In the genomic region with DNA sequence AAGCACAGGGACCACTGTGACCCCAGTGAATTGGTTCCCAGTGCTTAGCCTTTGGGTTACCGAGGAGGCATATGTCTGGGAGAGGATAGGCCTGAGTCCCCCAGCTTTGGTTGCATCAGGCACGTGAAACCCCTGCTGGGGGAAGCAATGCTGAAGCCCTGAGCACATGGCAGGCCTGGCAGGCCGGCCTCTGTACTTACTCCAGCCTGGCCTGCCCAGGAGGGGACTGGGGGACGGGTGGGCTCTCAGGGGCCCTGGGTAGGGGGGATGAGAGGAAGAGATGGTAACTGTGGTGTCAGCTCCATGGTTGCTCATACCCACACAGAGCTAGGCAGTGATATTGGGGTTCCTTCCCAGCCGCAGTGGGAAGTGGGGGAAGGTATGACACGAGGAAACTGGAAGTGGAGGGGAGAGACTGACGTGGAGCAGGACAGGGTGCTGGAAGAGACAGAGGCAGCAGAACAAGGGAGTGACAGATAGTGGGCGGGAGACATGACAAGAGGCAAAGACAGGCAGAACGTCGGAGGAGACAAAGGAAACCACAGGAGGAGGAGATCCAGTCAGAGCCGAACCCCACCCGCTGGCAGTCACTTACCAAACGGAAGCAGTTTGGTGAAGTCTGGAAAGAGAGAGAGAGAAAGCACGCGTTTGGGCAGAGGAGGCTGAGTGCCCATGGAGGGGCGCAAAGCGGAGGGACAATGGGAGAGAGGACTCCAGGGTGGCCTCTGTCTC, we compare ENCODE assay signal across 9 cellular contexts. TPM values are rescaled to one million over a fixed set of nuclear protein-coding genes. Genes with fewer than 3 reads are reported as not detected.
DNase-seq lines count a peak whose midpoint lies in the region; ATAC-seq and TF ChIP-seq lines count a peak whose summit lies in the region.
"Had no signal": no experiment of that assay in that cellular context is flagged by ENCODE, and none has a peak within 500 bp of the region (broad histone marks: within the 10 kb centered on the region; RNA-seq: fewer than 3 reads in every experiment).

No MANE protein-coding gene starts in this region.

- H3K27ac ChIP-seq in caudate nucleus (ENCODE audit: low read depth, low read length) (no peak overlapping the region), stomach (peak overlapping the region in 1 of 5 donors; percentile 19)
- H3K27ac ChIP-seq: brain microvascular endothelial cell had no signal

- H3K4me1 ChIP-seq in stomach: peaks cover 9 to 21% (median 11%) of the 10 kb centered on the region in 4 donors

- H3K4me3 Mint-ChIP-seq in activated naive CD4-positive, alpha-beta T cell treated with anti-CD3 and anti-CD28 coated beads for 36 hours: peak overlapping the region; percentile 46
- H3K4me3 Mint-ChIP-seq in stimulated activated effector memory CD8-positive, alpha-beta T cell treated with anti-CD3 and anti-CD28 coated beads, Interleukin-12 subunit alpha, Interleukin-12 subunit beta, amount 100 ng/mL, for 72 hours: peak overlapping the region; percentile 51

- H3K27ac Mint-ChIP-seq in activated naive CD4-positive, alpha-beta T cell treated with anti-CD3 and anti-CD28 coated beads for 36 hours: peak overlapping the region; percentile 78
- peak overlapping the region; percentile 83 for H3K27ac Mint-ChIP-seq in stimulated activated effector memory CD8-positive, alpha-beta T cell treated with anti-CD3 and anti-CD28 coated beads, Interleukin-12 subunit alpha, Interleukin-12 subunit beta, amount 100 ng/mL, for 72 hours

- no peaks in the 10 kb centered on the region for H3K9me3 ChIP-seq in stomach

- H3K27me3 ChIP-seq in stomach: no peaks in the 10 kb centered on the region
- H3K27me3 ChIP-seq: brain microvascular endothelial cell had no signal

- intact Hi-C loops in activated naive CD4-positive, alpha-beta T cell treated with anti-CD3 and anti-CD28 coated beads for 36 hours (cut with micrococcal nuclease): loop anchor here (1.0 kb wide), 1 partner anchor 9 kb away; the partner anchor contains the start of gene TMEM208
- intact Hi-C loops in stomach (cut with DNase I; ENCODE audit: low total_unique reads): no loop called here

- no peaks in the 10 kb centered on the region for H3K9me3 Mint-ChIP-seq in activated naive CD4-positive, alpha-beta T cell treated with anti-CD3 and anti-CD28 coated beads for 36 hours
- no peaks in the 10 kb centered on the region for H3K9me3 Mint-ChIP-seq in stimulated activated effector memory CD8-positive, alpha-beta T cell treated with anti-CD3 and anti-CD28 coated beads, Interleukin-12 subunit alpha, Interleukin-12 subunit beta, amount 100 ng/mL, for 72 hours

- H3K27me3 Mint-ChIP-seq in activated naive CD4-positive, alpha-beta T cell treated with anti-CD3 and anti-CD28 coated beads for 36 hours (ENCODE audit: low read depth): no peaks in the 10 kb centered on the region

- peaks cover 35% of the 10 kb centered on the region for H3K36me3 Mint-ChIP-seq in activated naive CD4-positive, alpha-beta T cell treated with anti-CD3 and anti-CD28 coated beads for 36 hours (ENCODE audit: low read depth)
- peaks cover 98% of the 10 kb centered on the region for H3K36me3 Mint-ChIP-seq in stimulated activated effector memory CD8-positive, alpha-beta T cell treated with anti-CD3 and anti-CD28 coated beads, Interleukin-12 subunit alpha, Interleukin-12 subunit beta, amount 100 ng/mL, for 72 hours

- no peak for TF ChIP-seq EP300 in stomach (IDR thresholded peaks at IDR 0.05)

- WGBS in stomach, 5 donors: 85 to 90% (median 88%) methylated on average over 17 of the region's 17 CpGs

- CTCF ChIA-PET in activated naive CD4-positive, alpha-beta T cell treated with anti-CD3 and anti-CD28 coated beads for 36 hours (lab: Charles Lee): no interaction called here

- H3K4me1 Mint-ChIP-seq in activated naive CD4-positive, alpha-beta T cell treated with anti-CD3 and anti-CD28 coated beads for 36 hours (ENCODE audit: low read depth): peaks cover 4% of the 10 kb centered on the region
- peaks cover 29% of the 10 kb centered on the region for H3K4me1 Mint-ChIP-seq in stimulated activated effector memory CD8-positive, alpha-beta T cell treated with anti-CD3 and anti-CD28 coated beads, Interleukin-12 subunit alpha, Interleukin-12 subunit beta, amount 100 ng/mL, for 72 hours

- TF ChIP-seq CTCF in stomach (IDR thresholded peaks at IDR 0.05): no peak

- no peak overlapping the region for H3K4me3 ChIP-seq in stomach

- TF ChIP-seq POLR2A in stomach (IDR thresholded peaks at IDR 0.05): no peak

- H3K36me3 ChIP-seq in stomach: peaks cover 52 to 88% (median 86%) of the 10 kb centered on the region in 4 donors

- no peak for DNase-seq in activated naive CD4-positive, alpha-beta T cell treated with anti-CD3 and anti-CD28 coated beads for 36 hours
- no peak for DNase-seq in activated naive CD4-positive, alpha-beta T cell (lab: John Stamatoyannopoulos, UW)
- DNase-seq in T-helper 22 cell (ENCODE audit: low read depth): peak; percentile 68
- DNase-seq in caudate nucleus (lab: John Stamatoyannopoulos, UW): peak in 45 of 61 donors; percentile 43 to 95 (median 74)
- no peak for DNase-seq in stimulated activated effector memory CD8-positive, alpha-beta T cell treated with anti-CD3 and anti-CD28 coated beads, Interleukin-12 subunit alpha, Interleukin-12 subunit beta, amount 100 ng/mL, for 72 hours (ENCODE audit: low spot score in 2 of 2)
- no peak for DNase-seq in DMS 273 (lab: John Stamatoyannopoulos, UW; ENCODE audit: unreplicated experiment)
- no peak for DNase-seq in stomach

- peak; percentile 63 for ATAC-seq in stimulated activated effector memory CD8-positive, alpha-beta T cell treated with anti-CD3 and anti-CD28 coated beads, Interleukin-12 subunit alpha, Interleukin-12 subunit beta, amount 100 ng/mL, for 72 hours
- ATAC-seq in HG03175 (IDR thresholded peaks at IDR 0.05; ENCODE audit: unreplicated experiment): no peak

RNA-seq across cellular contexts. Expression of gene TMEM208, which starts 9.1 kb away (rescaled TPM):
- total RNA-seq in activated naive CD4-positive, alpha-beta T cell treated with anti-CD3 and anti-CD28 coated beads for 36 hours: 10 to 100 TPM; 24.6 to 29.4 TPM
- total RNA-seq in stomach: 100 to 1,000 TPM in 1 of 5 donors, 10 to 100 TPM in 3, 1 to 10 TPM in 1; 8.7 to 126 (median 46.4) TPM
- polyA plus RNA-seq in stomach: 100 to 1,000 TPM in 1 of 3 donors, 10 to 100 TPM in 2; 39.6 to 141 (median 89.2) TPM

RNA-seq across cellular contexts. Expression of gene FHOD1, which starts 11.3 kb away (rescaled TPM):
- total RNA-seq in activated naive CD4-positive, alpha-beta T cell treated with anti-CD3 and anti-CD28 coated beads for 36 hours: 10 to 100 TPM; 70.7 to 73.7 TPM
- 100 to 1,000 TPM in 1 of 5 donors, 10 to 100 TPM in 3, 1 to 10 TPM in 1; 6.1 to 101 (median 25.9) TPM for total RNA-seq in stomach
- 10 to 100 TPM; 12.8 to 19.2 (median 15.7) TPM for polyA plus RNA-seq in stomach

RNA-seq across cellular contexts. Expression of gene SLC9A5, which starts 12.8 kb away (rescaled TPM):
- 1 to 10 TPM; 5.2 TPM for total RNA-seq in activated naive CD4-positive, alpha-beta T cell treated with anti-CD3 and anti-CD28 coated beads for 36 hours
- 1 to 10 TPM in 2 of 5 donors, under 1 TPM in 2, not detected in 1; 0.89 to 5.3 (median 2.6) TPM for total RNA-seq in stomach
- under 1 TPM; 0.19 to 0.43 (median 0.31) TPM for polyA plus RNA-seq in stomach

RNA-seq across cellular contexts. Expression of gene ELMO3, which starts 37.1 kb away (rescaled TPM):
- total RNA-seq in activated naive CD4-positive, alpha-beta T cell treated with anti-CD3 and anti-CD28 coated beads for 36 hours: 1 to 10 TPM; 3.8 to 4.4 TPM
- 100 to 1,000 TPM in 2 of 5 donors, 10 to 100 TPM in 3; 11.6 to 133 (median 57.2) TPM for total RNA-seq in stomach
- 10 to 100 TPM; 20.4 to 44.6 (median 37.1) TPM for polyA plus RNA-seq in stomach

RNA-seq across cellular contexts. Expression of gene PLEKHG4, which starts 43.4 kb away (rescaled TPM):
- total RNA-seq in activated naive CD4-positive, alpha-beta T cell treated with anti-CD3 and anti-CD28 coated beads for 36 hours: 10 to 100 TPM; 14.3 to 14.4 TPM
- total RNA-seq in stomach: 10 to 100 TPM in 2 of 5 donors, 1 to 10 TPM in 3; 2.3 to 57.1 (median 8.1) TPM
- polyA plus RNA-seq in stomach: 1 to 10 TPM; 2.5 to 10.0 (median 3.1) TPM

Comparison
In these comparisons a context has a peak if more than half of its experiments do, and no peak if none do; other contexts are left out.
1. DNase-seq: peak in T-helper 22 cell (single experiment) and caudate nucleus (45 of 61); none in activated naive CD4-positive, alpha-beta T cell treated with anti-CD3 and anti-CD28 coated beads for 36 hours (single experiment), activated naive CD4-positive, alpha-beta T cell (0 of 4), stimulated activated effector memory CD8-positive, alpha-beta T cell treated with anti-CD3 and anti-CD28 coated beads, Interleukin-12 subunit alpha, Interleukin-12 subunit beta, amount 100 ng/mL, for 72 hours (0 of 2), DMS 273 (single experiment) and stomach (single experiment).